ENCODE assay signal across 12 cellular contexts in the genomic region with DNA sequence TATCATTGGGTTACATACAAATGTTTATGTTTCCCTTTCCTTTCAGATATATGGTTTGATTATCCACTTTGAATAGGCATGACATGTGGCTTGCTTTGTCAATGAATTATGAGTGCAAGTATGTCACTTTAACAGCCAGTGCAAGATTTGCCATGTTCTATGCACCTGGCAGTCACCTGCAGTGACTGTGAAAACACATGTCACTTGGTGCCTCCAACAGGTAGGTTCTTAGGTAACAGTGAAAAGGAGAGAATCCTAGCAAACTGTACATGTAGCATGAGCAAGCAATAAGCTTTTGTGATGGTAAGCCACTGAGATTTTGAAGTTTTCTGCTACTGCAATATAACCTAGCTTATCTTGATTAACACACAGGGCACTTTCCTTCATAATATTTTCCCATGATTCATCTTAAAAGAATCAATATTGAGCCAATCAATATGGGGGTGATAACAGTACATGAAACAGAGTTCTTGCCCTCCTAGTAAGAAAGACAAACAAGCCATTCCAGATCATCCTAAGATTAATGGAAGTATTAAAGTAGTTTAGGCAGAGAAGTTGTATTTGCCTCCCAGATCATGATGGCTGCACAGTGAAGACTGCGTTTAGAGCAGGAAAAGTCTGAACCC.
"Had no signal": no experiment of that assay in that cellular context is flagged by ENCODE, and none has a peak within 500 bp of the region (broad histone marks: within the 10 kb centered on the region; RNA-seq: fewer than 3 reads in every experiment).

No MANE protein-coding gene starts in this region.

- FAIRE-seq: islet of Langerhans had no signal

- H3K27ac ChIP-seq: neutrophil had no signal

- DNase-seq: activated CD4-positive, alpha-beta T cell treated with anti-CD3 and anti-CD28 coated beads, Interleukin-2, amount 50 U/mL, for 48 hours; activated CD8-positive, alpha-beta memory T cell treated with anti-CD3 and anti-CD28 coated beads, Interleukin-2, amount 10 ng/mL, durations not matched to agents 7 days and 5 days; activated effector memory CD4-positive, alpha-beta T cell treated with Interleukin-2 at 50 U/mL for 16 hours; activated T-cell treated with anti-CD3 and anti-CD28 coated beads, Interleukin-2, amount 50 U/mL, for 24 hours; foreskin melanocyte; head of caudate nucleus; naive B cell; right cardiac atrium; stimulated activated CD4-positive, alpha-beta T cell treated with anti-CD3 and anti-CD28 coated beads, Interleukin-1b, Interleukin-23, amount 100 ng/mL, for 48 hours; stimulated activated naive B cell treated with anti-CD40 and anti-IgM and Interleukin-4, amounts not matched to agents 10 μg/mL and 1 μg/mL and 100 μg/mL, for 72 hours had no signal

- H3K36me3 ChIP-seq: neutrophil had no signal
